8 cellular contexts compared by ENCODE assay signal in genomic region chr18:2906522-2907458, GRCh38. TPM values are rescaled to one million over a fixed set of nuclear protein-coding genes. Genes with fewer than 3 reads are reported as not detected.
DNase-seq lines count a peak whose midpoint lies in the region; ATAC-seq, FAIRE-seq and TF ChIP-seq lines count a peak whose summit lies in the region.

No MANE protein-coding gene starts in this region.

- dilution Hi-C loops in keratinocyte (cut with MboI; ENCODE audit: extremely low pct_ligation_motif_present, low sequenced_read_pairs), result no loop called here

- H3K27me3 ChIP-seq in keratinocyte (ENCODE audit: control insufficient read depth, extremely low read depth, insufficient read depth, low read length), result peaks cover 38% of the 10 kb centered on the region

- POLR2A ChIA-PET in AG04449 (lab: Yijun Ruan, JAX), result interaction anchor here (0.8 kb wide), 2 partner anchors 30 to 344 kb away, joined by 3 read pairs; no protein-coding TSS in a partner anchor

- in situ Hi-C loops in astrocyte of the cerebellum (cut with HindIII; ENCODE audit: low sequenced_read_pairs), result no loop called here

- TF ChIP-seq CTCF in AG04449 (IDR thresholded peaks at IDR 0.05; ENCODE audit: insufficient read depth, low read length, missing control alignments) (peak; percentile 42), astrocyte of the cerebellum (IDR thresholded peaks at IDR 0.05; ENCODE audit: low read depth, low read length, missing control alignments) (no peak), keratinocyte (optimal IDR thresholded peaks at IDR 0.05 in 1 of 3, IDR thresholded peaks at IDR 0.05 in 1 of 3, conservative IDR thresholded peaks at IDR 0.05 in 1 of 3; ENCODE audit: extremely low read depth in 1 of 3, insufficient read depth in 2 of 3, low read length in 3 of 3) (no peak)

- DNase-seq in AG04449 (ENCODE audit: low read depth, low spot score), result no peak
- no peak for DNase-seq in astrocyte of the cerebellum (ENCODE audit: low read depth)
- DNase-seq in keratinocyte (ENCODE audit: low read depth, low spot score), result no peak
- DNase-seq in stimulated activated CD4-positive, alpha-beta T cell treated with anti-CD3 and anti-CD28 coated beads, Interleukin-2, amount 100 ng/mL, for 48 hours, result peak; percentile 37 to 38

- no peaks in the 10 kb centered on the region for H4K20me1 ChIP-seq in keratinocyte (ENCODE audit: control insufficient read depth, extremely low read depth, insufficient read depth, low read length)

- H3K9ac ChIP-seq in keratinocyte (ENCODE audit: control insufficient read depth, extremely low read depth, insufficient read depth, low read length), result no peak overlapping the region

- no peaks in the 10 kb centered on the region for H3K36me3 ChIP-seq in keratinocyte (ENCODE audit: control insufficient read depth in 2 of 2, extremely low read depth in 1 of 2, insufficient read depth in 2 of 2, low read length in 2 of 2)

- FAIRE-seq in keratinocyte (lab: Jason Lieb, UNC), result no peak

- CTCF ChIA-PET in AG04449 (lab: Yijun Ruan, JAX), result interaction anchor here (0.5 to 1.0 kb wide), 3 partner anchors 9 to 340 kb away, joined by 3 read pairs; no protein-coding TSS in a partner anchor

- ATAC-seq in GM18861 (IDR thresholded peaks at IDR 0.05; ENCODE audit: unreplicated experiment) (peak; percentile 59), HG03095 (IDR thresholded peaks at IDR 0.05; ENCODE audit: unreplicated experiment) (peak; percentile 56), SK-N-SH treated with all-trans-retinoic acid at 6 μM for 48 hours (peak; percentile 65), GM18870 (IDR thresholded peaks at IDR 0.05; ENCODE audit: unreplicated experiment) (no peak)

- H3K4me3 ChIP-seq in AG04449 (ENCODE audit: low read depth, low read length) (peak overlapping the region; percentile 61), astrocyte of the cerebellum (ENCODE audit: low read depth, low read length) (peak overlapping the region; percentile 46), keratinocyte (ENCODE audit: control insufficient read depth in 2 of 3, extremely low read depth in 1 of 3, insufficient read depth in 2 of 3, low read depth in 1 of 3, low read length in 3 of 3) (peak overlapping the region in 1 of 3 experiments; percentile 19)

- H3K79me2 ChIP-seq in keratinocyte (ENCODE audit: control insufficient read depth, insufficient read depth, low read length), result no peaks in the 10 kb centered on the region

- no peaks in the 10 kb centered on the region for H3K9me3 ChIP-seq in keratinocyte (ENCODE audit: control insufficient read depth, low read depth, low read length)

- no peaks in the 10 kb centered on the region for H3K4me1 ChIP-seq in keratinocyte (ENCODE audit: control insufficient read depth, extremely low read depth, insufficient read depth, low read length)

- no peak overlapping the region for H3K27ac ChIP-seq in keratinocyte (ENCODE audit: control insufficient read depth, insufficient read depth, low read length)

- no peaks in the 10 kb centered on the region for H3K9me1 ChIP-seq in keratinocyte (ENCODE audit: control insufficient read depth, extremely low read depth, insufficient read depth, low read length)

- H2AFZ ChIP-seq in keratinocyte (ENCODE audit: control insufficient read depth, low read length), result no peak overlapping the region

- H3K4me2 ChIP-seq in keratinocyte (ENCODE audit: control insufficient read depth, extremely low read depth, insufficient read depth, low read depth, low read length), result peak overlapping the region; percentile 41

TF ChIP-seq in SK-N-SH treated with all-trans-retinoic acid at 6 μM for 48 hours, 23 proteins besides CTCF, POLR2A, EP300 and RAD21:
- TF ChIP-seq ZNF70 (CRISPR knock-in tag; IDR thresholded peaks at IDR 0.05) (no peak), OSR1 (CRISPR knock-in tag; IDR thresholded peaks at IDR 0.05) (no peak), PPARA (CRISPR knock-in tag; IDR thresholded peaks at IDR 0.05; ENCODE audit: borderline replicate concordance) (no peak), SNAI2 (CRISPR knock-in tag; IDR thresholded peaks at IDR 0.05) (no peak), ESRRG (CRISPR knock-in tag; IDR thresholded peaks at IDR 0.05) (no peak), ARNTL (CRISPR knock-in tag; IDR thresholded peaks at IDR 0.05; ENCODE audit: borderline replicate concordance, low read depth) (no peak), TOX (CRISPR knock-in tag; IDR thresholded peaks at IDR 0.05; ENCODE audit: borderline replicate concordance) (no peak), ZFP3 (CRISPR knock-in tag; IDR thresholded peaks at IDR 0.05) (no peak), ZC3H10 (CRISPR knock-in tag; IDR thresholded peaks at IDR 0.05) (no peak), RARB (CRISPR knock-in tag; IDR thresholded peaks at IDR 0.05) (no peak), ISL1 (CRISPR knock-in tag; IDR thresholded peaks at IDR 0.05) (no peak), BACH2 (CRISPR knock-in tag; IDR thresholded peaks at IDR 0.05; ENCODE audit: borderline replicate concordance) (no peak), ZNF565 (CRISPR knock-in tag; conservative IDR thresholded peaks at IDR 0.05; ENCODE audit: low read depth) (no peak)
- TF ChIP-seq, protein P1, sequence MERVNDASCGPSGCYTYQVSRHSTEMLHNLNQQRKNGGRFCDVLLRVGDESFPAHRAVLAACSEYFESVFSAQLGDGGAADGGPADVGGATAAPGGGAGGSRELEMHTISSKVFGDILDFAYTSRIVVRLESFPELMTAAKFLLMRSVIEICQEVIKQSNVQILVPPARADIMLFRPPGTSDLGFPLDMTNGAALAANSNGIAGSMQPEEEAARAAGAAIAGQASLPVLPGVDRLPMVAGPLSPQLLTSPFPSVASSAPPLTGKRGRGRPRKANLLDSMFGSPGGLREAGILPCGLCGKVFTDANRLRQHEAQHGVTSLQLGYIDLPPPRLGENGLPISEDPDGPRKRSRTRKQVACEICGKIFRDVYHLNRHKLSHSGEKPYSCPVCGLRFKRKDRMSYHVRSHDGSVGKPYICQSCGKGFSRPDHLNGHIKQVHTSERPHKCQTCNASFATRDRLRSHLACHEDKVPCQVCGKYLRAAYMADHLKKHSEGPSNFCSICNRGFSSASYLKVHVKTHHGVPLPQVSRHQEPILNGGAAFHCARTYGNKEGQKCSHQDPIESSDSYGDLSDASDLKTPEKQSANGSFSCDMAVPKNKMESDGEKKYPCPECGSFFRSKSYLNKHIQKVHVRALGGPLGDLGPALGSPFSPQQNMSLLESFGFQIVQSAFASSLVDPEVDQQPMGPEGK (CRISPR knock-in tag; IDR thresholded peaks at IDR 0.05; ENCODE audit: borderline replicate concordance), result no peak
- TF ChIP-seq, protein P2, sequence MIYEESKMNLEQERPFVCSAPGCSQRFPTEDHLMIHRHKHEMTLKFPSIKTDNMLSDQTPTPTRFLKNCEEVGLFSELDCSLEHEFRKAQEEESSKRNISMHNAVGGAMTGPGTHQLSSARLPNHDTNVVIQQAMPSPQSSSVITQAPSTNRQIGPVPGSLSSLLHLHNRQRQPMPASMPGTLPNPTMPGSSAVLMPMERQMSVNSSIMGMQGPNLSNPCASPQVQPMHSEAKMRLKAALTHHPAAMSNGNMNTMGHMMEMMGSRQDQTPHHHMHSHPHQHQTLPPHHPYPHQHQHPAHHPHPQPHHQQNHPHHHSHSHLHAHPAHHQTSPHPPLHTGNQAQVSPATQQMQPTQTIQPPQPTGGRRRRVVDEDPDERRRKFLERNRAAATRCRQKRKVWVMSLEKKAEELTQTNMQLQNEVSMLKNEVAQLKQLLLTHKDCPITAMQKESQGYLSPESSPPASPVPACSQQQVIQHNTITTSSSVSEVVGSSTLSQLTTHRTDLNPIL (CRISPR knock-in tag; IDR thresholded peaks at IDR 0.05; ENCODE audit: low read depth), result no peak

RNA-seq across cellular contexts. Expression of gene EMILIN2, which starts 60.0 kb away (rescaled TPM):
- 0.07 to 0.09 TPM (median 0.08 TPM) in 3 replicates for polyA plus RNA-seq in keratinocyte
- not detected for polyA plus RNA-seq in keratinocyte (2011; ENCODE audit: low read depth)
- polyA plus RNA-seq in keratinocyte (2011; cell fraction: cytosol; rRNA removed), result not detected in 2 replicates
- polyA plus RNA-seq in keratinocyte (2011; cell fraction: nucleus; rRNA removed), result 0.13 TPM in 1 of 2 replicates, not detected in the other
- polyA plus RNA-seq in keratinocyte (2012; ENCODE audit: low replicate concordance), result 0.36 TPM in 1 of 2 replicates, not detected in the other
- polyA minus RNA-seq in keratinocyte, result not detected in 3 replicates
- polyA minus RNA-seq in keratinocyte (2011; cell fraction: cytosol; rRNA and poly(A)+ RNA removed), result not detected
- not detected in 2 replicates for polyA minus RNA-seq in keratinocyte (2011; cell fraction: nucleus; rRNA and poly(A)+ RNA removed)

Comparison
In these comparisons a context has a peak if more than half of its experiments do, and no peak if none do; other contexts are left out.
1. DNase-seq: peak in stimulated activated CD4-positive, alpha-beta T cell treated with anti-CD3 and anti-CD28 coated beads, Interleukin-2, amount 100 ng/mL, for 48 hours (2 of 2); none in AG04449 (single experiment), astrocyte of the cerebellum (single experiment) and keratinocyte (single experiment).